Comparison of ENCODE assay signal across 8 cellular contexts in genomic region chr9:126325779-126326178, GRCh38. TPM values are rescaled to one million over a fixed set of nuclear protein-coding genes. Genes with fewer than 3 reads are reported as not detected.
A peak's percentile ranks its signal among the peaks of the same experiment; 100 is the strongest.
DNase-seq lines count a peak whose midpoint lies in the region; ATAC-seq and TF ChIP-seq lines count a peak whose summit lies in the region.

No MANE protein-coding gene starts in this region.

- H3K27ac Mint-ChIP-seq in neural progenitor cell = peak overlapping the region; percentile 99

- peaks cover 6% of the 10 kb centered on the region for H3K4me1 ChIP-seq in ACC112 (ENCODE audit: control insufficient read depth, insufficient read depth, low read length, unreplicated experiment)
- no peaks in the 10 kb centered on the region; the same call in 1 of the 2 replicates for H3K4me1 ChIP-seq in HUES64 (ENCODE audit: insufficient read depth, low read length)
- H3K4me1 ChIP-seq in neural progenitor cell = peaks cover 24% of the 10 kb centered on the region

- H3K27me3 Mint-ChIP-seq in neural progenitor cell (ENCODE audit: insufficient read depth, low read depth) = peaks cover 2% of the 10 kb centered on the region

- H3K27me3 ChIP-seq in ACC112 (ENCODE audit: insufficient read depth, low read length) (no peaks in the 10 kb centered on the region; the same call in 1 of the 2 replicates), HUES64 (ENCODE audit: insufficient read depth, low read length) (peaks cover 17% of the 10 kb centered on the region), neural progenitor cell (no peaks in the 10 kb centered on the region)

- no peak for ATAC-seq in GM19324 (IDR thresholded peaks at IDR 0.05; ENCODE audit: low FRiP score, unreplicated experiment)

- H3K36me3 ChIP-seq in ACC112 (ENCODE audit: insufficient read depth, low read length) (no peaks in the 10 kb centered on the region), HUES64 (ENCODE audit: insufficient read depth, low read length) (no peaks in the 10 kb centered on the region), neural progenitor cell (peaks cover 5% of the 10 kb centered on the region)

- H3K4me3 ChIP-seq in ACC112 (ENCODE audit: low read depth, low read length) (peak overlapping the region; percentile 81; the same call in 1 of the 2 replicates), HUES64 (ENCODE audit: low read length) (peak overlapping the region; percentile 64), neural progenitor cell (peak overlapping the region; percentile 65)

- H3K79me2 ChIP-seq in ACC112 (ENCODE audit: control insufficient read depth, insufficient read depth, low read length, unreplicated experiment) (no peaks in the 10 kb centered on the region), neural progenitor cell (ENCODE audit: low read depth) (peaks cover 34% of the 10 kb centered on the region)

- no peak for DNase-seq in neural progenitor cell (ENCODE audit: low spot score)
- DNase-seq in inferior parietal cortex (ENCODE audit: extremely low spot score) = no peak
- no peak for DNase-seq in ecto neural progenitor cell (ENCODE audit: low spot score)
- DNase-seq in NK-92 (lab: John Stamatoyannopoulos, UW; ENCODE audit: unreplicated experiment) = no peak

- no peaks in the 10 kb centered on the region for H4K20me1 ChIP-seq in neural progenitor cell (ENCODE audit: low read depth)

- peak overlapping the region; percentile 98 for H3K4me2 ChIP-seq in neural progenitor cell

- 77% methylated on average over 5 of the region's 5 CpGs for WGBS in HUES64

- peaks cover 23% of the 10 kb centered on the region for H3F3A ChIP-seq in neural progenitor cell (ENCODE audit: low read depth)

- H3K27ac ChIP-seq in ACC112 (ENCODE audit: low read depth, low read length) (no peak overlapping the region), HUES64 (ENCODE audit: low read depth, low read length) (0 out of 2 replicates have a peak overlapping the region, but pooled peaks have one; percentile 34), cingulate gyrus (ENCODE audit: low read depth, low read length) (peak overlapping the region; percentile 90), neural progenitor cell (no peak overlapping the region)

- H3K9ac ChIP-seq in HUES64 (ENCODE audit: low read depth, low read length) = peak overlapping the region; percentile 74; the same call in 1 of the 2 replicates
- H3K9ac ChIP-seq in neural progenitor cell = peak overlapping the region; percentile 37

- peaks cover 11% of the 10 kb centered on the region for H3K36me3 Mint-ChIP-seq in neural progenitor cell

- peak overlapping the region; percentile 90 for H3K4me3 Mint-ChIP-seq in neural progenitor cell

- no peak for TF ChIP-seq CTCF in neural progenitor cell (IDR thresholded peaks at IDR 0.05)

- peaks cover 14% of the 10 kb centered on the region for H3K9me3 Mint-ChIP-seq in neural progenitor cell

- H3K4me1 Mint-ChIP-seq in neural progenitor cell = peaks cover 32% of the 10 kb centered on the region

- H2AFZ ChIP-seq in ACC112 (ENCODE audit: low read length, unreplicated experiment) = no peak overlapping the region
- H2AFZ ChIP-seq in neural progenitor cell (replicated peaks) = peak overlapping the region; percentile 97

- peaks cover 9% of the 10 kb centered on the region for H3K9me3 ChIP-seq in HUES64 (ENCODE audit: insufficient read depth, low read depth, low read length)
- peaks cover 6% of the 10 kb centered on the region for H3K9me3 ChIP-seq in neural progenitor cell (ENCODE audit: low read depth)

RNA-seq across cellular contexts. Expression of gene MVB12B, which starts 0.8 kb away (rescaled TPM):
- 6.1 TPM for polyA plus RNA-seq in HUES64 (2013, experiment 1 of 2)
- 7.7 TPM for polyA plus RNA-seq in HUES64 (2013, experiment 2 of 2)
- total RNA-seq in neural progenitor cell (ENCODE audit: low replicate concordance) = 16.1 and 18.4 TPM in 2 replicates

Comparison
In these comparisons a context has a peak if more than half of its experiments do, and no peak if none do; other contexts are left out.
1. H3K27ac ChIP-seq: peak in HUES64 (single experiment) and cingulate gyrus (single experiment); none in ACC112 (single experiment) and neural progenitor cell (single experiment).
2. Peak in every context shown above with its lines, with median percentiles within 50 percentile points of each other: H3K4me3 ChIP-seq.